ENCODE assay signal across 1 cellular context in the genomic region with DNA sequence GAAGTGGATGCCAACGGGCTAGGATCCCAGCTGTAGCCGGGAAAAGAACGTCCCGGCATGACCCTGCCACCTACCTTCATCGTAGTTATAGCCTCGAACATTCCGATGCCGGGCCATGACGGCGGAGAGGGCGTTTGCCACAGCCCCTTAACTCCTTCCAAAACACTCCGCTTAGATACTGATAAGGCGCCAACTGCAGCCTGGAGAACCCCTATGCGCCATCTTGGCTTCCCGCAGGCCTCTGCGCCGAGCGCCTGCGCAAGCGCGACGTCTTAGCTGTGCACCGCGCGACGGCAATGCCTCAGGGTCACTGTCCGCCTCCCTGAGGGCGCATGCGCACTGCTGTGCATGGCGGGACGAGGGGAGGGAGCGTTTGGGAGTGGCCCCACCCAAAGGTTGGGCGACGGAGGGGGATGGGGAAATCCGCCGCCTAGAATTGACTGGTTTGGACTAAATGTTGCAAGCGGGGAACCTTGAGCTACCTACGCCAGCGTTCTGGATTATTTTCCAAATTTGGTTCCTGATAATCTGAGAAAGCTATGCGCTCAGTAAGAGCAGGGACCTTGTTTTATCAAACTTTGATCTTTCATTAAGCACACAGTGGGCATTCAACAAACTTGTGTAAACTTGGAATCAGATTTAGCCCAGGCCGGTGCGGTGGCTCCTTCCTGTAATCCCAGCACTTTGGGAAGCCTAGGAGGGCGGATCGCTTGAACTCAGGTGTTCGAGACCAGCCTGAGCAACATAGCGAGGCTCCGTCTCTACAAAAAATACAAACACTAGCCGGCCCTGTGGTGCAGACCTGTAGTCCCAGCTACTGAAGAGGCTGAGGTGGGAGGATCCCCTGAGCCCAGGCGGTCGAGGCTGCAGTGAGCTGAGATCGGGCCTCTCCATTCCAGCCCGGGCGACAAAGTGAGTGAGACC.
A peak's percentile ranks its signal among the peaks of the same experiment; 100 is the strongest.
TF ChIP-seq lines count a peak whose summit lies in the region.

A gene (minus strand): TSS at position 248 of the 924 bp plus-strand sequence. CDS start 131 bp downstream, at position 117.

TF ChIP-seq in K562, 482 proteins besides CTCF, POLR2A, EP300 and RAD21 (continued from another document and continues in another):
- TF ChIP-seq ZNF282 (CRISPR knock-in tag; IDR thresholded peaks at IDR 0.05): no peak
- TF ChIP-seq SOX6 (IDR thresholded peaks at IDR 0.05): peak; percentile 26; the same call in 1 of the 2 replicates
- peak; percentile 39 for TF ChIP-seq HDAC3 (IDR thresholded peaks at IDR 0.05; ENCODE audit: borderline replicate concordance, partially characterized antibody)
- TF ChIP-seq SMARCB1 (IDR thresholded peaks at IDR 0.05; ENCODE audit: insufficient read length, low read depth): no peak
- peak; percentile 47; the same call in 1 of the 2 replicates for TF ChIP-seq PHB2 (IDR thresholded peaks at IDR 0.05; ENCODE audit: low read depth)
- no peak for TF ChIP-seq HIVEP1 (CRISPR knock-in tag; IDR thresholded peaks at IDR 0.05)
- TF ChIP-seq CHD1 (IDR thresholded peaks at IDR 0.05; ENCODE audit: low read length): peak; percentile 59
- TF ChIP-seq LEF1 (IDR thresholded peaks at IDR 0.05): peak; percentile 71; the same call in 1 of the 2 replicates
- 0 out of 2 replicates have a peak, but pooled peaks have one; percentile 2 for TF ChIP-seq TCF7L2 (IDR thresholded peaks at IDR 0.05; ENCODE audit: low read depth, low read length)
- TF ChIP-seq, protein P1, sequence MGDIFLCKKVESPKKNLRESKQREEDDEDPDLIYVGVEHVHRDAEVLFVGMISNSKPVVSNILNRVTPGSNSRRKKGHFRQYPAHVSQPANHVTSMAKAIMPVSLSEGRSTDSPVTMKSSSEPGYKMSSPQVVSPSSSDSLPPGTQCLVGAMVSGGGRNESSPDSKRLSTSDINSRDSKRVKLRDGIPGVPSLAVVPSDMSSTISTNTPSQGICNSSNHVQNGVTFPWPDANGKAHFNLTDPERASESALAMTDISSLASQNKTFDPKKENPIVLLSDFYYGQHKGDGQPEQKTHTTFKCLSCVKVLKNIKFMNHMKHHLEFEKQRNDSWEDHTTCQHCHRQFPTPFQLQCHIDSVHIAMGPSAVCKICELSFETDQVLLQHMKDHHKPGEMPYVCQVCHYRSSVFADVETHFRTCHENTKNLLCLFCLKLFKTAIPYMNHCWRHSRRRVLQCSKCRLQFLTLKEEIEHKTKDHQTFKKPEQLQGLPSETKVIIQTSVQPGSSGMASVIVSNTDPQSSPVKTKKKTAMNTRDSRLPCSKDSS (IDR thresholded peaks at IDR 0.05; ENCODE audit: low read depth, partially characterized antibody): no peak
- TF ChIP-seq RBFOX2 (IDR thresholded peaks at IDR 0.05; ENCODE audit: low read depth, low read length): peak; percentile 92
- 0 out of 2 replicates have a peak, but pooled peaks have one; percentile 26 for TF ChIP-seq ZBTB7A (IDR thresholded peaks at IDR 0.05; ENCODE audit: borderline replicate concordance, control insufficient read depth, low read depth, low read length)
- TF ChIP-seq, protein P2, sequence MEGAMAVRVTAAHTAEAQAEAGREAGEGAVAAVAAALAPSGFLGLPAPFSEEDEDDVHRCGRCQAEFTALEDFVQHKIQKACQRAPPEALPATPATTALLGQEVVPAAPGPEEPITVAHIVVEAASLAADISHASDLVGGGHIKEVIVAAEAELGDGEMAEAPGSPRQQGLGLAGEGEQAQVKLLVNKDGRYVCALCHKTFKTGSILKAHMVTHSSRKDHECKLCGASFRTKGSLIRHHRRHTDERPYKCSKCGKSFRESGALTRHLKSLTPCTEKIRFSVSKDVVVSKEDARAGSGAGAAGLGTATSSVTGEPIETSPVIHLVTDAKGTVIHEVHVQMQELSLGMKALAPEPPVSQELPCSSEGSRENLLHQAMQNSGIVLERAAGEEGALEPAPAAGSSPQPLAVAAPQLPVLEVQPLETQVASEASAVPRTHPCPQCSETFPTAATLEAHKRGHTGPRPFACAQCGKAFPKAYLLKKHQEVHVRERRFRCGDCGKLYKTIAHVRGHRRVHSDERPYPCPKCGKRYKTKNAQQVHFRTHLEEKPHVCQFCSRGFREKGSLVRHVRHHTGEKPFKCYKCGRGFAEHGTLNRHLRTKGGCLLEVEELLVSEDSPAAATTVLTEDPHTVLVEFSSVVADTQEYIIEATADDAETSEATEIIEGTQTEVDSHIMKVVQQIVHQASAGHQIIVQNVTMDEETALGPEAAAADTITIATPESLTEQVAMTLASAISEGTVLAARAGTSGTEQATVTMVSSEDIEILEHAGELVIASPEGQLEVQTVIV (CRISPR knock-in tag; IDR thresholded peaks at IDR 0.05; ENCODE audit: borderline replicate concordance): no peak
- peak; percentile 96 for TF ChIP-seq CREB1 (IDR thresholded peaks at IDR 0.05)
- TF ChIP-seq CREB1 (CRISPR knock-in tag; IDR thresholded peaks at IDR 0.05): peak; percentile 92
- TF ChIP-seq, protein P3, sequence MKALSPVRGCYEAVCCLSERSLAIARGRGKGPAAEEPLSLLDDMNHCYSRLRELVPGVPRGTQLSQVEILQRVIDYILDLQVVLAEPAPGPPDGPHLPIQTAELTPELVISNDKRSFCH (CRISPR knock-in tag; IDR thresholded peaks at IDR 0.05): no peak
- TF ChIP-seq, protein P3 (tag; IDR thresholded peaks at IDR 0.05): 0 out of 2 replicates have a peak, but pooled peaks have one; percentile 48
- peak; percentile 78; the same call in 1 of the 2 replicates for TF ChIP-seq NR1H2 (CRISPR knock-in tag; IDR thresholded peaks at IDR 0.05)
- TF ChIP-seq, protein P4, sequence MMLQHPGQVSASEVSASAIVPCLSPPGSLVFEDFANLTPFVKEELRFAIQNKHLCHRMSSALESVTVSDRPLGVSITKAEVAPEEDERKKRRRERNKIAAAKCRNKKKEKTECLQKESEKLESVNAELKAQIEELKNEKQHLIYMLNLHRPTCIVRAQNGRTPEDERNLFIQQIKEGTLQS (IDR thresholded peaks at IDR 0.05): peak; percentile 39; the same call in 1 of the 2 replicates
- TF ChIP-seq, protein P4 (CRISPR knock-in tag; conservative IDR thresholded peaks at IDR 0.05): peak; percentile 49; the same call in 1 of the 2 replicates
- peak; percentile 61; the same call in 1 of the 2 replicates for TF ChIP-seq KLF16 (IDR thresholded peaks at IDR 0.05)
- no peak for TF ChIP-seq HNRNPH1 (optimal IDR thresholded peaks at IDR 0.05; ENCODE audit: low read depth, low read length)
- TF ChIP-seq ARNT (IDR thresholded peaks at IDR 0.05): peak in 1 of 2 experiments; percentile 41; a peak in 2 of 4 replicates
- peak; percentile 90 for TF ChIP-seq TBP (optimal IDR thresholded peaks at IDR 0.05; ENCODE audit: low read depth, low read length)
- no peak; the same call in 1 of the 2 replicates for TF ChIP-seq POLR2AphosphoS2 (IDR thresholded peaks at IDR 0.05; ENCODE audit: low read length)
- TF ChIP-seq, protein P5, sequence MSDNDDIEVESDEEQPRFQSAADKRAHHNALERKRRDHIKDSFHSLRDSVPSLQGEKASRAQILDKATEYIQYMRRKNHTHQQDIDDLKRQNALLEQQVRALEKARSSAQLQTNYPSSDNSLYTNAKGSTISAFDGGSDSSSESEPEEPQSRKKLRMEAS (CRISPR knock-in tag; IDR thresholded peaks at IDR 0.05): peak; percentile 66
- TF ChIP-seq, protein P6, sequence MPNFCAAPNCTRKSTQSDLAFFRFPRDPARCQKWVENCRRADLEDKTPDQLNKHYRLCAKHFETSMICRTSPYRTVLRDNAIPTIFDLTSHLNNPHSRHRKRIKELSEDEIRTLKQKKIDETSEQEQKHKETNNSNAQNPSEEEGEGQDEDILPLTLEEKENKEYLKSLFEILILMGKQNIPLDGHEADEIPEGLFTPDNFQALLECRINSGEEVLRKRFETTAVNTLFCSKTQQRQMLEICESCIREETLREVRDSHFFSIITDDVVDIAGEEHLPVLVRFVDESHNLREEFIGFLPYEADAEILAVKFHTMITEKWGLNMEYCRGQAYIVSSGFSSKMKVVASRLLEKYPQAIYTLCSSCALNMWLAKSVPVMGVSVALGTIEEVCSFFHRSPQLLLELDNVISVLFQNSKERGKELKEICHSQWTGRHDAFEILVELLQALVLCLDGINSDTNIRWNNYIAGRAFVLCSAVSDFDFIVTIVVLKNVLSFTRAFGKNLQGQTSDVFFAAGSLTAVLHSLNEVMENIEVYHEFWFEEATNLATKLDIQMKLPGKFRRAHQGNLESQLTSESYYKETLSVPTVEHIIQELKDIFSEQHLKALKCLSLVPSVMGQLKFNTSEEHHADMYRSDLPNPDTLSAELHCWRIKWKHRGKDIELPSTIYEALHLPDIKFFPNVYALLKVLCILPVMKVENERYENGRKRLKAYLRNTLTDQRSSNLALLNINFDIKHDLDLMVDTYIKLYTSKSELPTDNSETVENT (CRISPR knock-in tag; IDR thresholded peaks at IDR 0.05): peak; percentile 92
- no peak for TF ChIP-seq ZNF324 (CRISPR knock-in tag; IDR thresholded peaks at IDR 0.05)
- no peak for TF ChIP-seq FOXM1 (IDR thresholded peaks at IDR 0.05; ENCODE audit: low read depth)
- peak; percentile 93; the same call in 1 of the 2 replicates for TF ChIP-seq FOXM1 (CRISPR knock-in tag; IDR thresholded peaks at IDR 0.05; ENCODE audit: low read depth)
- no peak for TF ChIP-seq ZFPM2 (CRISPR knock-in tag; IDR thresholded peaks at IDR 0.05)
- TF ChIP-seq, protein P7, sequence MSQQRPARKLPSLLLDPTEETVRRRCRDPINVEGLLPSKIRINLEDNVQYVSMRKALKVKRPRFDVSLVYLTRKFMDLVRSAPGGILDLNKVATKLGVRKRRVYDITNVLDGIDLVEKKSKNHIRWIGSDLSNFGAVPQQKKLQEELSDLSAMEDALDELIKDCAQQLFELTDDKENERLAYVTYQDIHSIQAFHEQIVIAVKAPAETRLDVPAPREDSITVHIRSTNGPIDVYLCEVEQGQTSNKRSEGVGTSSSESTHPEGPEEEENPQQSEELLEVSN (IDR thresholded peaks at IDR 0.05; ENCODE audit: borderline replicate concordance in 1 of 2, extremely low read depth in 1 of 2, insufficient read depth in 1 of 2, insufficient read length in 1 of 2, low read depth in 1 of 2, low read length in 1 of 2, poor library complexity in 1 of 2, severe bottlenecking in 1 of 2): peak; percentile 53 to 58
- 0 out of 2 replicates have a peak, but pooled peaks have one; percentile 31 for TF ChIP-seq FOSL1 (tag; conservative IDR thresholded peaks at IDR 0.05)
- TF ChIP-seq ZNF124 (CRISPR knock-in tag; IDR thresholded peaks at IDR 0.05): no peak
- TF ChIP-seq, protein P8, sequence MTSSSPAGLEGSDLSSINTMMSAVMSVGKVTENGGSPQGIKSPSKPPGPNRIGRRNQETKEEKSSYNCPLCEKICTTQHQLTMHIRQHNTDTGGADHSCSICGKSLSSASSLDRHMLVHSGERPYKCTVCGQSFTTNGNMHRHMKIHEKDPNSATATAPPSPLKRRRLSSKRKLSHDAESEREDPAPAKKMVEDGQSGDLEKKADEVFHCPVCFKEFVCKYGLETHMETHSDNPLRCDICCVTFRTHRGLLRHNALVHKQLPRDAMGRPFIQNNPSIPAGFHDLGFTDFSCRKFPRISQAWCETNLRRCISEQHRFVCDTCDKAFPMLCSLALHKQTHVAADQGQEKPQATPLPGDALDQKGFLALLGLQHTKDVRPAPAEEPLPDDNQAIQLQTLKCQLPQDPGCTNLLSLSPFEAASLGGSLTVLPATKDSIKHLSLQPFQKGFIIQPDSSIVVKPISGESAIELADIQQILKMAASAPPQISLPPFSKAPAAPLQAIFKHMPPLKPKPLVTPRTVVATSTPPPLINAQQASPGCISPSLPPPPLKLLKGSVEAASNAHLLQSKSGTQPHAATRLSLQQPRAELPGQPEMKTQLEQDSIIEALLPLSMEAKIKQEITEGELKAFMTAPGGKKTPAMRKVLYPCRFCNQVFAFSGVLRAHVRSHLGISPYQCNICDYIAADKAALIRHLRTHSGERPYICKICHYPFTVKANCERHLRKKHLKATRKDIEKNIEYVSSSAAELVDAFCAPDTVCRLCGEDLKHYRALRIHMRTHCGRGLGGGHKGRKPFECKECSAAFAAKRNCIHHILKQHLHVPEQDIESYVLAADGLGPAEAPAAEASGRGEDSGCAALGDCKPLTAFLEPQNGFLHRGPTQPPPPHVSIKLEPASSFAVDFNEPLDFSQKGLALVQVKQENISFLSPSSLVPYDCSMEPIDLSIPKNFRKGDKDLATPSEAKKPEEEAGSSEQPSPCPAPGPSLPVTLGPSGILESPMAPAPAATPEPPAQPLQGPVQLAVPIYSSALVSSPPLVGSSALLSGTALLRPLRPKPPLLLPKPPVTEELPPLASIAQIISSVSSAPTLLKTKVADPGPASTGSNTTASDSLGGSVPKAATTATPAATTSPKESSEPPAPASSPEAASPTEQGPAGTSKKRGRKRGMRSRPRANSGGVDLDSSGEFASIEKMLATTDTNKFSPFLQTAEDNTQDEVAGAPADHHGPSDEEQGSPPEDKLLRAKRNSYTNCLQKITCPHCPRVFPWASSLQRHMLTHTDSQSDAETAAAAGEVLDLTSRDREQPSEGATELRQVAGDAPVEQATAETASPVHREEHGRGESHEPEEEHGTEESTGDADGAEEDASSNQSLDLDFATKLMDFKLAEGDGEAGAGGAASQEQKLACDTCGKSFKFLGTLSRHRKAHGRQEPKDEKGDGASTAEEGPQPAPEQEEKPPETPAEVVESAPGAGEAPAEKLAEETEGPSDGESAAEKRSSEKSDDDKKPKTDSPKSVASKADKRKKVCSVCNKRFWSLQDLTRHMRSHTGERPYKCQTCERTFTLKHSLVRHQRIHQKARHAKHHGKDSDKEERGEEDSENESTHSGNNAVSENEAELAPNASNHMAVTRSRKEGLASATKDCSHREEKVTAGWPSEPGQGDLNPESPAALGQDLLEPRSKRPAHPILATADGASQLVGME (CRISPR knock-in tag; IDR thresholded peaks at IDR 0.05): no peak
- TF ChIP-seq TAF9B (IDR thresholded peaks at IDR 0.05; ENCODE audit: partially characterized antibody): peak; percentile 98
- TF ChIP-seq TOE1 (IDR thresholded peaks at IDR 0.05; ENCODE audit: borderline replicate concordance): peak; percentile 33; the same call in 1 of the 2 replicates
- TF ChIP-seq TOE1 (CRISPR knock-in tag; IDR thresholded peaks at IDR 0.05; ENCODE audit: borderline replicate concordance, low read depth): no peak
- TF ChIP-seq SRSF9 (IDR thresholded peaks at IDR 0.05; ENCODE audit: borderline replicate concordance, low read depth, low read length): no peak
- peak; percentile 84 for TF ChIP-seq CCNT2 (IDR thresholded peaks at IDR 0.05; ENCODE audit: borderline replicate concordance, extremely low read depth, insufficient read length, low read depth, low read length)
- no peak for TF ChIP-seq ZNF184 (CRISPR knock-in tag; IDR thresholded peaks at IDR 0.05)
- TF ChIP-seq NONO (IDR thresholded peaks at IDR 0.05; ENCODE audit: low read depth in 2 of 2, low read length in 1 of 2): 0 out of 4 replicates have a peak, but pooled peaks of 1 of the 2 experiments have one; percentile 31
- TF ChIP-seq MYC (IDR thresholded peaks at IDR 0.05; ENCODE audit: low read depth, low read length): peak; percentile 55
- TF ChIP-seq MYC (CRISPR knock-in tag; IDR thresholded peaks at IDR 0.05; ENCODE audit: borderline replicate concordance, low read depth): no peak
- no peak for TF ChIP-seq ZNF146 (CRISPR knock-in tag; IDR thresholded peaks at IDR 0.05; ENCODE audit: unreplicated experiment)
- TF ChIP-seq ZZZ3 (IDR thresholded peaks at IDR 0.05): 0 out of 2 replicates have a peak, but pooled peaks have one; percentile 73
- peak; percentile 10; the same call in 1 of the 2 replicates for TF ChIP-seq ZSCAN29 (IDR thresholded peaks at IDR 0.05)
- peak; percentile 97 for TF ChIP-seq CEBPB (tag; IDR thresholded peaks at IDR 0.05)
- TF ChIP-seq ZNF232 (CRISPR knock-in tag; IDR thresholded peaks at IDR 0.05): no peak
- TF ChIP-seq POU5F1 (IDR thresholded peaks at IDR 0.05; ENCODE audit: borderline replicate concordance, low read depth, low read length, partially characterized antibody): peak; percentile 85
